Comparison of ENCODE assay signal across 9 cellular contexts in genomic region chr22:22710719-22711531, GRCh38.
A peak's percentile ranks its signal among the peaks of the same experiment; 100 is the strongest.
DNase-seq lines count a peak whose midpoint lies in the region; ATAC-seq, FAIRE-seq and TF ChIP-seq lines count a peak whose summit lies in the region.
"Had no signal": no experiment of that assay in that cellular context is flagged by ENCODE, and none has a peak within 500 bp of the region (broad histone marks: within the 10 kb centered on the region; RNA-seq: fewer than 3 reads in every experiment).

No MANE protein-coding gene starts in this region.

- no peaks in the 10 kb centered on the region for H3K36me3 Mint-ChIP-seq in IgD-negative memory B cell
- H3K36me3 Mint-ChIP-seq: activated naive CD8-positive, alpha-beta T cell had no signal

- peaks cover 37 to 46% (median 44%) of the 10 kb centered on the region in 3 donors for H3K4me1 Mint-ChIP-seq in IgD-negative memory B cell

- H3K4me3 Mint-ChIP-seq in IgD-negative memory B cell = peak overlapping the region in 2 of 4 donors; percentile 58 to 78
- H3K4me3 Mint-ChIP-seq: activated naive CD8-positive, alpha-beta T cell had no signal

- no peak for DNase-seq in D721Med (ENCODE audit: insufficient read length, low spot score)
- DNase-seq in activated CD4-positive, alpha-beta T cell treated with anti-CD3 and anti-CD28 coated beads for 24 hours (ENCODE audit: low read depth in 2 of 2) = peak; percentile 69 to 73
- DNase-seq in cerebellar cortex (ENCODE audit: low spot score) = peak; percentile 47
- DNase-seq in lung microvascular endothelial cell (ENCODE audit: low read depth in 2 of 2) = peak; percentile 24 to 61
- DNase-seq in stimulated activated CD8-positive, alpha-beta memory T cell treated with anti-CD3 and anti-CD28 coated beads, Interleukin-2, amount 100 ng/mL, for 48 hours (ENCODE audit: low read depth in 2 of 2) = peak; percentile 65 to 71
- no peak for DNase-seq in DMS79 (lab: John Stamatoyannopoulos, UW)

- H3K27ac Mint-ChIP-seq in IgD-negative memory B cell = peak overlapping the region; percentile 30 to 84 (median 81)
- H3K27ac Mint-ChIP-seq: activated naive CD8-positive, alpha-beta T cell had no signal

- no peak for TF ChIP-seq POLR2A in GM18505 (IDR thresholded peaks at IDR 0.05; ENCODE audit: borderline replicate concordance, extremely low read depth, insufficient read depth, insufficient read length)

- H3K9me3 Mint-ChIP-seq in IgD-negative memory B cell = no peaks in the 10 kb centered on the region

- FAIRE-seq in D721Med (lab: Jason Lieb, UNC) = no peak

- no peak for ATAC-seq in GM18505 (IDR thresholded peaks at IDR 0.05; ENCODE audit: unreplicated experiment)

- H3K27me3 Mint-ChIP-seq in IgD-negative memory B cell = peaks cover 3% of the 10 kb centered on the region
- H3K27me3 Mint-ChIP-seq: activated naive CD8-positive, alpha-beta T cell had no signal

- peak; percentile 72 for TF ChIP-seq CTCF in D721Med (IDR thresholded peaks at IDR 0.05; ENCODE audit: insufficient read depth, missing control alignments)

Comparison
In these comparisons a context has a peak if more than half of its experiments do, and no peak if none do; other contexts are left out.
1. DNase-seq: peak in activated CD4-positive, alpha-beta T cell treated with anti-CD3 and anti-CD28 coated beads for 24 hours (2 of 2), cerebellar cortex (single experiment), lung microvascular endothelial cell (2 of 2) and stimulated activated CD8-positive, alpha-beta memory T cell treated with anti-CD3 and anti-CD28 coated beads, Interleukin-2, amount 100 ng/mL, for 48 hours (2 of 2); none in D721Med (single experiment) and DMS79 (single experiment).